Comparison of ENCODE assay signal across 13 cellular contexts in the genomic region with DNA sequence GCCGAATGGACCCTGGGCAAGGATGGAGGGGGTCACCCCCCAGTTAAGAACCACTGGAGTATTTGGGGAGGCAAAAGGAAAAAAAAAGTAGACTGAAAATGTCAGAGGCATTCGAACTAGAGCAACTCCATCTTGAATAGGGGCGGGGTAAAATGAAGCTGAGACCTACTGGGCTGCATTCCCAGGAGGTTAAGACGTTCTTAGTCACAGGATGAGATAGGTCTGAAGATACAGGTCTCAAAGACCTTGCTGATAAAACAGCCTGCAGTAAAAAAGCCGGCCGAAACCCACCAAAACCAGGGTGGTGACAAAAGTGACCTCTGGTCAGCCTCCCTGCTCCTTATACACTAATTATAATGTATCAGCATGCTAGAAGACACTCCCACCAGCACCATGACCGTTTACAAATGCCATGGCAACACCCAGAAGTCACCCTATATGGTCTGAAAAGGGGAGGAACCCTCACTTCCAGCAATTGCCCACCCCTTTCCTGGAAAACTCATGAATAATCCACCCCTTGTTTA.
DNase-seq lines count a peak whose midpoint lies in the region; ATAC-seq and TF ChIP-seq lines count a peak whose summit lies in the region.
"Had no signal": no experiment of that assay in that cellular context is flagged by ENCODE, and none has a peak within 500 bp of the region (broad histone marks: within the 10 kb centered on the region; RNA-seq: fewer than 3 reads in every experiment).

No MANE protein-coding gene starts in this region.

- no peak overlapping the region for H3K4me3 ChIP-seq in NB4 (ENCODE audit: low read depth, low read length)
- no peak overlapping the region for H3K4me3 ChIP-seq in foreskin fibroblast (ENCODE audit: low read depth in 1 of 2, low read length in 2 of 2)

- TF ChIP-seq POLR2A in NB4 (IDR thresholded peaks at IDR 0.05; ENCODE audit: extremely low read depth, insufficient read length), result no peak

- DNase-seq in ELF-1 (ENCODE audit: low read depth, low spot score) (peak; percentile 50), NB4 (ENCODE audit: low read depth) (peak; percentile 14), astrocyte of the hippocampus (ENCODE audit: low read depth, low spot score) (peak; percentile 19), posterior vena cava (ENCODE audit: low spot score) (peak; percentile 19), foreskin fibroblast (no peak), NCI-H446 treated with DMSO at 0.1 percent for 48 hours (lab: John Stamatoyannopoulos, UW) (no peak)
- DNase-seq: DMS 273 treated with DMSO at 0.1 percent for 48 hours, EL, HCEC 1CT, NCI-H1092, NCI-H1694 treated with DMSO at 0.1 percent for 48 hours, Right ventricle myocardium superior had no signal

- no peak for TF ChIP-seq CTCF in NB4 (IDR thresholded peaks at IDR 0.05; ENCODE audit: low read depth, low read length)
- TF ChIP-seq CTCF in foreskin fibroblast (IDR thresholded peaks at IDR 0.05; ENCODE audit: low read depth, low read length), result no peak

- ATAC-seq in HG02763 (IDR thresholded peaks at IDR 0.05; ENCODE audit: unreplicated experiment), result no peak

- intact Hi-C loops in posterior vena cava (cut with DNase I), result no loop called here

Comparison
In these comparisons a context has a peak if more than half of its experiments do, and no peak if none do; other contexts are left out.
1. DNase-seq: peak in ELF-1 (single experiment), NB4 (single experiment), astrocyte of the hippocampus (single experiment) and posterior vena cava (single experiment); none in foreskin fibroblast (0 of 2) and NCI-H446 treated with DMSO at 0.1 percent for 48 hours (single experiment).